18 cellular contexts compared by ENCODE assay signal in genomic region chr3:66761093-66761780, GRCh38.
DNase-seq lines count a peak whose midpoint lies in the region; ATAC-seq, FAIRE-seq and TF ChIP-seq lines count a peak whose summit lies in the region.
"Had no signal": no experiment of that assay in that cellular context is flagged by ENCODE, and none has a peak within 500 bp of the region (broad histone marks: within the 10 kb centered on the region; RNA-seq: fewer than 3 reads in every experiment).

No MANE protein-coding gene starts in this region.

- TF ChIP-seq POLR2A in HepG2 (IDR thresholded peaks at IDR 0.05; ENCODE audit: insufficient read depth in 1 of 2, low read depth in 2 of 2, low read length in 2 of 2): no peak

- H3K4me1 ChIP-seq in PC-9 (replicated peaks; ENCODE audit: insufficient read depth) (peaks cover 30% of the 10 kb centered on the region), HepG2 (ENCODE audit: insufficient read depth, low read length) (no peaks in the 10 kb centered on the region)
- H3K4me1 ChIP-seq: Caco-2 had no signal

- POLR2A ChIA-PET in PC-9 (lab: Charles Lee; ENCODE audit: unreplicated experiment) (no interaction called here), HepG2 (lab: Yijun Ruan, JAX) (no interaction called here)

- H3K9me3 ChIP-seq in PC-9 (ENCODE audit: insufficient read depth, low read depth) (peaks cover 3% of the 10 kb centered on the region; the same call in 1 of the 2 replicates), HepG2 (ENCODE audit: low read length) (no peaks in the 10 kb centered on the region)
- H3K9me3 ChIP-seq: Caco-2, MG63 had no signal

- H4K20me1 ChIP-seq in PC-9 (ENCODE audit: insufficient read depth) (no peaks in the 10 kb centered on the region), HepG2 (ENCODE audit: insufficient read depth, low read length) (no peaks in the 10 kb centered on the region)

- H3K9ac ChIP-seq in HepG2 (ENCODE audit: insufficient read depth, low read depth, low read length): no peak overlapping the region
- H3K9ac ChIP-seq: KMS-11 had no signal

- H3K4me3 ChIP-seq in PC-9: no peak overlapping the region
- no peak overlapping the region for H3K4me3 ChIP-seq in choroid plexus epithelial cell (ENCODE audit: low read depth, low read length)
- H3K4me3 ChIP-seq in HepG2 (replicated peaks in 1 of 3; ENCODE audit: insufficient read depth in 1 of 3, low read depth in 2 of 3, low read length in 3 of 3): no peak overlapping the region
- H3K4me3 ChIP-seq: MG63 had no signal

- 44% methylated on average over 9 of the region's 9 CpGs for WGBS in HepG2 (ENCODE audit: low lambda C conversion rate)

- H3K27ac ChIP-seq in PC-9: peak overlapping the region; percentile 69
- H3K27ac ChIP-seq in HepG2 (ENCODE audit: extremely low read length, insufficient read depth, low read length): no peak overlapping the region
- H3K27ac ChIP-seq: KMS-11 had no signal

- CTCF ChIA-PET in PC-9 (lab: Charles Lee) (no interaction called here), HepG2 (lab: Yijun Ruan, JAX; ENCODE audit: low intra/inter-chr PET ratio, low total read pairs) (no interaction called here)

- H3K36me3 ChIP-seq in PC-9 (ENCODE audit: low read depth): no peaks in the 10 kb centered on the region
- no peaks in the 10 kb centered on the region for H3K36me3 ChIP-seq in HepG2 (replicated peaks in 1 of 2; ENCODE audit: control insufficient read depth in 1 of 2, insufficient read depth in 2 of 2, low read length in 2 of 2)
- H3K36me3 ChIP-seq: MG63 had no signal

- TF ChIP-seq CTCF in PC-9 (conservative IDR thresholded peaks at IDR 0.05) (no peak), choroid plexus epithelial cell (conservative IDR thresholded peaks at IDR 0.05; ENCODE audit: low read depth, low read length) (no peak), HepG2 (CRISPR knock-in tag; IDR thresholded peaks at IDR 0.05) (peak; percentile 32)

- intact Hi-C loops in PC-9 (cut with micrococcal nuclease; ENCODE audit: unreplicated experiment) (no loop called here), HepG2 (cut with micrococcal nuclease; ENCODE audit: unreplicated experiment) (no loop called here)

- no peak for FAIRE-seq in HepG2 (lab: Jason Lieb, UNC)

- TF ChIP-seq RAD21 in HepG2 (CRISPR knock-in tag; IDR thresholded peaks at IDR 0.05): no peak

- peaks cover 10% of the 10 kb centered on the region; the same call in 1 of the 2 replicates for H3F3A ChIP-seq in PC-9 (ENCODE audit: insufficient read depth, low read depth)

- H3K9me2 ChIP-seq in PC-9 (ENCODE audit: insufficient read depth): no peaks in the 10 kb centered on the region

- peak overlapping the region; percentile 58; the same call in 1 of the 2 replicates for H2AFZ ChIP-seq in PC-9
- no peak overlapping the region for H2AFZ ChIP-seq in HepG2 (ENCODE audit: low read length)

- H3K27me3 ChIP-seq in PC-9 (ENCODE audit: insufficient read depth, low read depth) (no peaks in the 10 kb centered on the region), HepG2 (ENCODE audit: control insufficient read depth in 1 of 2, insufficient read depth in 2 of 2, low read length in 2 of 2) (no peaks in the 10 kb centered on the region; a peak in 1 of 5 replicates)
- H3K27me3 ChIP-seq: MG63 had no signal

- in situ Hi-C loops in HepG2 (cut with HindIII; ENCODE audit: extremely low pct_ligation_motif_present, low pct_unique_long_range_greater_than_20kb): no loop called here

- no peak for TF ChIP-seq EP300 in HepG2 (IDR thresholded peaks at IDR 0.05; ENCODE audit: low read depth in 2 of 2, low read length in 2 of 2)
- TF ChIP-seq EP300 in HepG2 (CRISPR knock-in tag; IDR thresholded peaks at IDR 0.05; ENCODE audit: borderline replicate concordance): no peak

- peak in 1 of 2 experiments; percentile 38 for DNase-seq in PC-9
- peak; percentile 28 for DNase-seq in choroid plexus epithelial cell (ENCODE audit: low read depth)
- no peak for DNase-seq in HepG2 (ENCODE audit: low spot score)
- peak; percentile 13 for DNase-seq in stromal cell of bone marrow (ENCODE audit: low read depth)
- DNase-seq in T-helper 1 cell: no peak
- DNase-seq in HuH-7.5 (ENCODE audit: low spot score): no peak
- no peak for DNase-seq in hypothalamus (lab: John Stamatoyannopoulos, UW)
- DNase-seq: Caco-2, EL, HFFc6, MG63, NCI-H1092, NCI-H2081 treated with DMSO at 0.1 percent for 48 hours, NCI-H510A treated with DMSO at 0.1 percent for 48 hours, NCI-H82, Right ventricle myocardium superior had no signal

- peak; percentile 66; the same call in 2 of the 3 replicates for ATAC-seq in HepG2
- ATAC-seq: Panc1 had no signal

- H3K4me2 ChIP-seq in PC-9 (peak overlapping the region; percentile 32), HepG2 (ENCODE audit: low read depth, low read length) (no peak overlapping the region)
- H3K4me2 ChIP-seq: KMS-11 had no signal

- H3K79me2 ChIP-seq in PC-9 (ENCODE audit: low read depth): no peaks in the 10 kb centered on the region
- H3K79me2 ChIP-seq in HepG2 (ENCODE audit: insufficient read depth, low read length): no peaks in the 10 kb centered on the region

- BruUV-seq in PC-9 (replicated peaks; lab: Mats Ljungman, UMichigan): no TSS peak
- BruUV-seq in HepG2 (replicated peaks; lab: Mats Ljungman, UMichigan): no TSS peak

TF ChIP-seq in HepG2, 621 proteins besides CTCF, POLR2A, EP300 and RAD21:
- peak; percentile 39; the same call in 1 of the 2 replicates for TF ChIP-seq STAG1 (CRISPR knock-in tag; IDR thresholded peaks at IDR 0.05)
- TF ChIP-seq RARG (CRISPR knock-in tag; IDR thresholded peaks at IDR 0.05; ENCODE audit: low read depth): no peak

Comparison
In these comparisons a context has a peak if more than half of its experiments do, and no peak if none do; other contexts are left out.
1. DNase-seq: peak in choroid plexus epithelial cell (single experiment) and stromal cell of bone marrow (single experiment); none in HepG2 (single experiment), T-helper 1 cell (0 of 5), HuH-7.5 (single experiment) and hypothalamus (0 of 51).